ENCODE assay signal across 8 cellular contexts in the genomic region with DNA sequence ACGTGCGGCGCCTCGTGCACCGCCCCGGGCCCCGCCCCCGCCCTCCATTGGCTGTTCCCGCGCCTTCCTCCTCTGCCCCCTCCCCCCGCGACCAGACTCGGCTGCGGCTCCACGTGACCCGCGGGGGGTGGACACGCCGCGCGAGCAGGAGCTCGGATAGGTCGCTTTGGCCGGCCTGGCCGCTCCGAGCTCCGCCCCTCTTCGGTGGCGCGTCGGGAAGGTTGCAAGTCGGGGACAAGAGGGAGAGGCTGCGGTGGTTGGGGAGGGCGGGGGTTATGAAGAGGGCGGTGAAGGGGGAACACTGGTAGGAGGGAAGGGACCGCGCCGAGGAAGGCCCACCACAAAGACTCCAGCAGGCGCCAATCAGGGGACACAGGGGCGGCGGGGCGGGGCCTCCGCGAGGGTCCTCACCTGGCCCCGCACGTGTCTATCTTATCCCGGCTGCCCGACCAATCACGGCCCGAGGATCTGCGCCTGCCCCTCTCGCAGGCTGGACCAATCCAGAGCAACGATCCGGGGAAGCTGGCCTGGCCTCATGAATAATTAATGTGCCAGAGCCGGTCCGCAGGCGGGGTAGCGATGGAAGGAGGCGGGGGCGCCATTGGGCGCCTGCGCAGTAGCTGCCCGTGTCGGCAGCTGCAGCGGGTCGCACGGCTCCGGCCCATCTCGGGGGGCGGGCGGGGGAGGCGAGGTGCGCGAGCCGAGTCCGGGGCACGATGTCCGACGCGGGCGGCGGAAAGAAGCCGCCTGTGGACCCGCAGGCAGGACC. TPM values are rescaled to one million over a fixed set of nuclear protein-coding genes. Genes with fewer than 3 reads are reported as not detected.
DNase-seq lines count a peak whose midpoint lies in the region; ATAC-seq and TF ChIP-seq lines count a peak whose summit lies in the region.

A gene with protein sequence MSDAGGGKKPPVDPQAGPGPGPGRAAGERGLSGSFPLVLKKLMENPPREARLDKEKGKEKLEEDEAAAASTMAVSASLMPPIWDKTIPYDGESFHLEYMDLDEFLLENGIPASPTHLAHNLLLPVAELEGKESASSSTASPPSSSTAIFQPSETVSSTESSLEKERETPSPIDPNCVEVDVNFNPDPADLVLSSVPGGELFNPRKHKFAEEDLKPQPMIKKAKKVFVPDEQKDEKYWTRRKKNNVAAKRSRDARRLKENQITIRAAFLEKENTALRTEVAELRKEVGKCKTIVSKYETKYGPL (plus strand): TSS at position 614 of the 769 bp plus-strand sequence. CDS start 103 bp downstream, at position 717.

- peak within 1 kb of the TSS; percentile 75 for H3K9ac ChIP-seq in SU-DHL-6 (ENCODE audit: low read length)

- H3K36me3 ChIP-seq in SU-DHL-6 (ENCODE audit: low read length) (no peaks in the 10 kb centered on the region), thoracic aorta (no peaks in the 10 kb centered on the region)

- no peaks in the 10 kb centered on the region for H3K9me3 ChIP-seq in SU-DHL-6 (ENCODE audit: insufficient read depth, low read length)
- H3K9me3 ChIP-seq in thoracic aorta = no peaks in the 10 kb centered on the region

- H3K4me1 ChIP-seq in thoracic aorta (ENCODE audit: control insufficient read depth in 1 of 2, low read depth in 2 of 2) = peaks cover 13 to 18% of the 10 kb centered on the region in 2 donors

- H3K9me2 ChIP-seq in SU-DHL-6 (replicated peaks; ENCODE audit: insufficient read depth, low read length) = no peaks in the 10 kb centered on the region

- peak; percentile 95 for DNase-seq in GM12864 (ENCODE audit: low read depth)
- DNase-seq in NCI-H1417 (lab: John Stamatoyannopoulos, UW) = peak; percentile 95 to 99 (median 99)
- DNase-seq in activated naive CD8-positive, alpha-beta T cell treated with anti-CD3 and anti-CD28 coated beads, Interleukin-2, amount 50 U/mL, for 24 hours = peak; percentile 96
- DNase-seq in Right ventricle myocardium inferior (ENCODE audit: missing footprints) = peak; percentile 99
- DNase-seq in osteocyte (ENCODE audit: extremely low spot score, unreplicated experiment) = peak; percentile 100
- DNase-seq in thoracic aorta (ENCODE audit: low spot score) = peak; percentile 97

- no peaks in the 10 kb centered on the region for H3K9me3 Mint-ChIP-seq in activated naive CD8-positive, alpha-beta T cell treated with anti-CD3 and anti-CD28 coated beads, Interleukin-2, amount 50 U/mL, for 24 hours
- no peaks in the 10 kb centered on the region for H3K9me3 Mint-ChIP-seq in osteocyte (ENCODE audit: unreplicated experiment)

- peak within 1 kb of the TSS; percentile 81 for H3K4me3 Mint-ChIP-seq in activated naive CD8-positive, alpha-beta T cell treated with anti-CD3 and anti-CD28 coated beads, Interleukin-2, amount 50 U/mL, for 24 hours
- peak within 1 kb of the TSS; percentile 91 for H3K4me3 Mint-ChIP-seq in osteocyte (ENCODE audit: unreplicated experiment)

- no peaks in the 10 kb centered on the region for H3K36me3 Mint-ChIP-seq in activated naive CD8-positive, alpha-beta T cell treated with anti-CD3 and anti-CD28 coated beads, Interleukin-2, amount 50 U/mL, for 24 hours (ENCODE audit: low read depth)
- H3K36me3 Mint-ChIP-seq in osteocyte (ENCODE audit: unreplicated experiment) = no peaks in the 10 kb centered on the region

- H3K4me2 ChIP-seq in SU-DHL-6 (ENCODE audit: low read depth, low read length, poor library complexity, severe bottlenecking) = peak within 1 kb of the TSS; percentile 92

- H3K27ac ChIP-seq in SU-DHL-6 (ENCODE audit: low read depth, low read length) = peak within 1 kb of the TSS; percentile 64
- H3K27ac ChIP-seq in thoracic aorta = peak within 1 kb of the TSS; percentile 92 to 98

- no peaks in the 10 kb centered on the region for H3F3A ChIP-seq in SU-DHL-6 (ENCODE audit: insufficient read depth)

- intact Hi-C loops in Right ventricle myocardium inferior (cut with DNase I) = loop anchor here (1.0 to 5.0 kb wide), 2 partner anchors 14 to 94 kb away; a partner anchor contains a TSS

- H3K4me3 ChIP-seq in GM12864 (ENCODE audit: low read depth, low read length) = peak within 1 kb of the TSS; percentile 77
- peak within 1 kb of the TSS; percentile 85 for H3K4me3 ChIP-seq in SU-DHL-6 (ENCODE audit: insufficient read depth, low read length, poor library complexity, severe bottlenecking)
- peak within 1 kb of the TSS; percentile 97 for H3K4me3 ChIP-seq in thoracic aorta

- peak; percentile 88 for ATAC-seq in HG02763 (IDR thresholded peaks at IDR 0.05; ENCODE audit: unreplicated experiment)
- peak; percentile 95 for ATAC-seq in activated naive CD8-positive, alpha-beta T cell treated with anti-CD3 and anti-CD28 coated beads, Interleukin-2, amount 50 U/mL, for 24 hours
- ATAC-seq in Right ventricle myocardium inferior = peak; percentile 87
- peak; percentile 90 for ATAC-seq in thoracic aorta (ENCODE audit: insufficient number of reproducible peaks, low FRiP score, low read depth)

- no peaks in the 10 kb centered on the region for H4K20me1 ChIP-seq in SU-DHL-6 (ENCODE audit: low read depth, low read length)

- no peaks in the 10 kb centered on the region for H3K79me2 ChIP-seq in SU-DHL-6 (ENCODE audit: insufficient read depth, low read length)

- H3K27me3 ChIP-seq in SU-DHL-6 (ENCODE audit: low read length) (no peaks in the 10 kb centered on the region), thoracic aorta (replicated peaks; ENCODE audit: insufficient read depth) (no peaks in the 10 kb centered on the region)

- peak within 1 kb of the TSS; percentile 72 for H2AFZ ChIP-seq in SU-DHL-6 (ENCODE audit: low read depth, low read length, severe bottlenecking)

- H3K4me1 Mint-ChIP-seq in activated naive CD8-positive, alpha-beta T cell treated with anti-CD3 and anti-CD28 coated beads, Interleukin-2, amount 50 U/mL, for 24 hours = peaks cover 14% of the 10 kb centered on the region
- peaks cover 15% of the 10 kb centered on the region for H3K4me1 Mint-ChIP-seq in osteocyte (ENCODE audit: unreplicated experiment)

- H3K27ac Mint-ChIP-seq in activated naive CD8-positive, alpha-beta T cell treated with anti-CD3 and anti-CD28 coated beads, Interleukin-2, amount 50 U/mL, for 24 hours = peak within 1 kb of the TSS; percentile 87
- peak within 1 kb of the TSS; percentile 98 for H3K27ac Mint-ChIP-seq in osteocyte (ENCODE audit: unreplicated experiment)

- H3K27me3 Mint-ChIP-seq in activated naive CD8-positive, alpha-beta T cell treated with anti-CD3 and anti-CD28 coated beads, Interleukin-2, amount 50 U/mL, for 24 hours = no peaks in the 10 kb centered on the region
- peaks cover 7% of the 10 kb centered on the region for H3K27me3 Mint-ChIP-seq in osteocyte (ENCODE audit: unreplicated experiment)

- TF ChIP-seq CTCF in GM12864 (IDR thresholded peaks at IDR 0.05; ENCODE audit: low read depth, low read length, missing control alignments) (no peak), SU-DHL-6 (IDR thresholded peaks at IDR 0.05; ENCODE audit: insufficient read depth, low read length, poor library complexity, severe bottlenecking) (no peak), osteocyte (IDR thresholded peaks at IDR 0.05) (no peak), thoracic aorta (IDR thresholded peaks at IDR 0.05) (no peak)

RNA-seq across cellular contexts. Expression of the gene that starts here (rescaled TPM):
- total RNA-seq in Right ventricle myocardium inferior (23.5 TPM), osteocyte (5.7 and 6.8 TPM in 2 replicates), thoracic aorta (10 to 100 TPM; 21.4 to 23.1 TPM)

Comparison
In these comparisons a context has a peak if more than half of its experiments do, and no peak if none do; other contexts are left out.
1. Peak in every context shown above with its lines: DNase-seq, ATAC-seq, H3K4me3 ChIP-seq and H3K27ac ChIP-seq.